In genomic region chr2:54482725-54483124, GRCh38 we compare ENCODE assay signal across 1 cellular context.
TF ChIP-seq lines count a peak whose summit lies in the region.

No MANE protein-coding gene starts in this region.

TF ChIP-seq in K562, 482 proteins besides CTCF, POLR2A, EP300 and RAD21:
- 0 out of 2 replicates have a peak, but pooled peaks have one; percentile 8 for TF ChIP-seq FOSL1 (tag; conservative IDR thresholded peaks at IDR 0.05)
- no peak for TF ChIP-seq ZNF507 (tag; conservative IDR thresholded peaks at IDR 0.05)
- no peak for TF ChIP-seq NR2C2 (CRISPR knock-in tag; IDR thresholded peaks at IDR 0.05)
- peak; percentile 35; the same call in 1 of the 2 replicates for TF ChIP-seq NR2C2 (tag; IDR thresholded peaks at IDR 0.05)
